In the genomic region with DNA sequence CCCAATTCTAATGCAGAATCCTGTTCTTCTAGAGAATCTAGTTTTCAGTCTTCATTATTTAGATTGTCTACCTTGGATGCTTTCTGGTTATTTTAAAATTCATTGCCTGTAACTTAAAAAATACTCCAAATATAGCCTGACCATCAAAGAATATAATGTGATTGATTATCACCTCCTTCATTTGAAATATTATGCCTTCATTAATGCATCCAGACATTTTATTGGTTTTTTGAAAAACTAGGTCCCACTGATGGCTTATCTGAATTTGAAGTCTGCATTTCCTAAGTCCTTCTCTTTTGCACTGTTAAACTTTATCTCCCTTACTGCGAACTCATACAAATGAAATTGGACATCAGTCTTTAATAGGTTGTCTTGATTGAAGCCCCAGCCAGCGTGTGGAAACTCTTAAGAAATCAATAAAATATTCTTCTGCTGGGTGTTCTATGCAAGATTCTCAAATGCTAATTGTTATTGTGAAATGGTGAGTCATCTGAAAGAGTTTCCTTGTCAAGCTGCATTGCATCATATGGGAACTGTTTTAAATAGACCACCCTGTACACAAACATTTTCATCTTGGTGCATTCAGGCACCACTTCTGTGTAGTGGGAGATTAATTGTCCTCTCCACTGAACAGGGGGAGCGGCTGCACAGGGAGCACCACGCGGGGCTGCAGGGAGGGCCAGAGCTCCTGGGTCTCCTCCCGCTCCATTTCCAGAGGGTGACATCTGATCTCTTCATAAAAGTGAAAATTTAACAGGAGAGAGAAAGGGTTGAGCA, we compare ENCODE assay signal across 11 cellular contexts.
DNase-seq lines count a peak whose midpoint lies in the region; ATAC-seq, FAIRE-seq and TF ChIP-seq lines count a peak whose summit lies in the region.
"Had no signal": no experiment of that assay in that cellular context is flagged by ENCODE, and none has a peak within 500 bp of the region (broad histone marks: within the 10 kb centered on the region; RNA-seq: fewer than 3 reads in every experiment).

No MANE protein-coding gene starts in this region.

- H3K36me3 Mint-ChIP-seq in WTC11, result no peaks in the 10 kb centered on the region
- H3K36me3 Mint-ChIP-seq: activated naive CD8-positive, alpha-beta T cell treated with anti-CD3 and anti-CD28 coated beads, Interleukin-2, amount 10 ng/mL, durations not matched to agents 7 days and 5 days had no signal

- H3K27me3 Mint-ChIP-seq in WTC11 (ENCODE audit: low read depth), result no peaks in the 10 kb centered on the region

- no peak for FAIRE-seq in HTR-8/SVneo (lab: Jason Lieb, UNC)
- FAIRE-seq: islet of Langerhans had no signal

- CTCF ChIA-PET in WTC11 (lab: Charles Lee), result no interaction called here

- TF ChIP-seq CTCF in WTC11 (IDR thresholded peaks at IDR 0.05), result no peak

- no peaks in the 10 kb centered on the region for H3K9me3 Mint-ChIP-seq in WTC11
- H3K9me3 Mint-ChIP-seq: activated naive CD8-positive, alpha-beta T cell treated with anti-CD3 and anti-CD28 coated beads, Interleukin-2, amount 10 ng/mL, durations not matched to agents 7 days and 5 days; T-helper 2 cell treated with Interferon-gamma antibody and Interleukin-4, amounts not matched to agents 5 μg/mL and 100 μg/mL, for 36 hours had no signal

- intact Hi-C loops in posterior cingulate gyrus (cut with DNase I), result no loop called here

- POLR2A ChIA-PET in WTC11 (lab: Charles Lee), result no interaction called here

- H3K27ac Mint-ChIP-seq in WTC11, result no peak overlapping the region
- H3K27ac Mint-ChIP-seq: activated naive CD8-positive, alpha-beta T cell treated with anti-CD3 and anti-CD28 coated beads, Interleukin-2, amount 10 ng/mL, durations not matched to agents 7 days and 5 days; T-helper 2 cell treated with Interferon-gamma antibody and Interleukin-4, amounts not matched to agents 5 μg/mL and 100 μg/mL, for 36 hours had no signal

- DNase-seq in AG08396 (ENCODE audit: low spot score) (peak; percentile 48), HTR-8/SVneo (ENCODE audit: insufficient read length, low spot score) (peak; percentile 49), WTC11 (ENCODE audit: low spot score) (no peak), kidney glomerular epithelial cell (lab: John Stamatoyannopoulos, UW) (peak; percentile 7), posterior cingulate gyrus (no peak)
- DNase-seq in stimulated activated CD4-positive, alpha-beta T cell treated with anti-CD3 and anti-CD28 coated beads, Interleukin-4, amount 100 ng/mL, for 24 hours, result no peak
- no peak for DNase-seq in activated CD8-positive, alpha-beta memory T cell treated with anti-CD3 and anti-CD28 coated beads, Interleukin-2, amount 50 U/mL, for 4 hours
- DNase-seq: activated naive CD8-positive, alpha-beta T cell treated with anti-CD3 and anti-CD28 coated beads, Interleukin-2, amount 10 ng/mL, durations not matched to agents 7 days and 5 days had no signal

- H3K4me3 Mint-ChIP-seq in WTC11, result no peak overlapping the region
- H3K4me3 Mint-ChIP-seq: activated naive CD8-positive, alpha-beta T cell treated with anti-CD3 and anti-CD28 coated beads, Interleukin-2, amount 10 ng/mL, durations not matched to agents 7 days and 5 days; T-helper 2 cell treated with Interferon-gamma antibody and Interleukin-4, amounts not matched to agents 5 μg/mL and 100 μg/mL, for 36 hours had no signal

- peaks cover 34% of the 10 kb centered on the region for H3K4me1 Mint-ChIP-seq in WTC11

- ATAC-seq in WTC11, result no peak
- no peak for ATAC-seq in HG03175 (IDR thresholded peaks at IDR 0.05; ENCODE audit: unreplicated experiment)

TF ChIP-seq in WTC11, 78 proteins besides CTCF, POLR2A, EP300 and RAD21:
- TF ChIP-seq ZNF396 (CRISPR knock-in tag; IDR thresholded peaks at IDR 0.05; ENCODE audit: borderline replicate concordance) (no peak), GABPB1 (CRISPR knock-in tag; IDR thresholded peaks at IDR 0.05) (peak; percentile 73), FOXJ3 (CRISPR knock-in tag; IDR thresholded peaks at IDR 0.05; ENCODE audit: borderline replicate concordance) (no peak)

Comparison
In these comparisons a context has a peak if more than half of its experiments do, and no peak if none do; other contexts are left out.
1. DNase-seq: peak in AG08396 (single experiment), HTR-8/SVneo (single experiment) and kidney glomerular epithelial cell (single experiment); none in WTC11 (single experiment), stimulated activated CD4-positive, alpha-beta T cell treated with anti-CD3 and anti-CD28 coated beads, Interleukin-4, amount 100 ng/mL, for 24 hours (single experiment), activated CD8-positive, alpha-beta memory T cell treated with anti-CD3 and anti-CD28 coated beads, Interleukin-2, amount 50 U/mL, for 4 hours (single experiment) and posterior cingulate gyrus (0 of 10).